1 cellular context compared by ENCODE assay signal in the genomic region with DNA sequence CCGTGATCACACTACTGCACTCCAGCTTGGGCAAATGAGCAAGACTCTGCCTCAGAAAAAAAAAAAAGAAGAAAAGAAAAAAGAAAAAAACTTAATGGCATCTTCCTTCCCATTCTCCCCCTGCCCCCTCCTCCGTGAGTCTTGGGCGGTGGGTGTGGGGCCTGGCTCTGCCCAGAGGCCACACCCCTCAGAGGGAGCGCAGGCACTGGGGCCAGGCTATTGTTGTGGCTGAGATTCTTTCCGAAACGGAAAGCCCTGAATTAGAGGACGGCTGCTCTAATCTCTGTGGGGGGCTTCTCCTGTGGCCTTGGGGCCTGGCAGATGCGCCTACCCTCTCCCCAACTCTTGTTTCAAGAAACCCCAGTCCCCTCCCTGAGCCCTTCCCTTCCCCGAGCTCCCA.
A peak's percentile ranks its signal among the peaks of the same experiment; 100 is the strongest.
TF ChIP-seq lines count a peak whose summit lies in the region.

No MANE protein-coding gene starts in this region.

TF ChIP-seq in HEK293, 187 proteins besides CTCF, POLR2A, EP300 and RAD21 (continued from another document):
- TF ChIP-seq, protein P1, sequence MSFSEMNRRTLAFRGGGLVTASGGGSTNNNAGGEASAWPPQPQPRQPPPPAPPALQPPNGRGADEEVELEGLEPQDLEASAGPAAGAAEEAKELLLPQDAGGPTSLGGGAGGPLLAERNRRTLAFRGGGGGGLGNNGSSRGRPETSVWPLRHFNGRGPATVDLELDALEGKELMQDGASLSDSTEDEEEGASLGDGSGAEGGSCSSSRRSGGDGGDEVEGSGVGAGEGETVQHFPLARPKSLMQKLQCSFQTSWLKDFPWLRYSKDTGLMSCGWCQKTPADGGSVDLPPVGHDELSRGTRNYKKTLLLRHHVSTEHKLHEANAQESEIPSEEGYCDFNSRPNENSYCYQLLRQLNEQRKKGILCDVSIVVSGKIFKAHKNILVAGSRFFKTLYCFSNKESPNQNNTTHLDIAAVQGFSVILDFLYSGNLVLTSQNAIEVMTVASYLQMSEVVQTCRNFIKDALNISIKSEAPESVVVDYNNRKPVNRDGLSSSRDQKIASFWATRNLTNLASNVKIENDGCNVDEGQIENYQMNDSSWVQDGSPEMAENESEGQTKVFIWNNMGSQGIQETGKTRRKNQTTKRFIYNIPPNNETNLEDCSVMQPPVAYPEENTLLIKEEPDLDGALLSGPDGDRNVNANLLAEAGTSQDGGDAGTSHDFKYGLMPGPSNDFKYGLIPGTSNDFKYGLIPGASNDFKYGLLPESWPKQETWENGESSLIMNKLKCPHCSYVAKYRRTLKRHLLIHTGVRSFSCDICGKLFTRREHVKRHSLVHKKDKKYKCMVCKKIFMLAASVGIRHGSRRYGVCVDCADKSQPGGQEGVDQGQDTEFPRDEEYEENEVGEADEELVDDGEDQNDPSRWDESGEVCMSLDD (tag by site-specific recombination; IDR thresholded peaks at IDR 0.05), result no peak
- peak; percentile 78 for TF ChIP-seq KLF1 (tag by site-specific recombination; IDR thresholded peaks at IDR 0.05)
